Comparison of ENCODE assay signal across 21 cellular contexts in genomic region chr1:172537366-172537765, GRCh38. TPM values are rescaled to one million over a fixed set of nuclear protein-coding genes. Genes with fewer than 3 reads are reported as not detected.
DNase-seq lines count a peak whose midpoint lies in the region; ATAC-seq and TF ChIP-seq lines count a peak whose summit lies in the region.
"Had no signal": no experiment of that assay in that cellular context is flagged by ENCODE, and none has a peak within 500 bp of the region (broad histone marks: within the 10 kb centered on the region; RNA-seq: fewer than 3 reads in every experiment).

No MANE protein-coding gene starts in this region.

- DNase-seq in WTC11 (ENCODE audit: low spot score) (no peak), epithelial cell of esophagus (ENCODE audit: low read depth) (peak; percentile 34), smooth muscle cell (lab: John Stamatoyannopoulos, UW; ENCODE audit: unreplicated experiment) (no peak), NCI-H1417 treated with DMSO at 0.1 percent for 48 hours (lab: John Stamatoyannopoulos, UW) (no peak)
- DNase-seq in activated CD4-positive, alpha-beta T cell treated with anti-CD3 and anti-CD28 coated beads, Interleukin-2, amount 10 ng/mL, durations not matched to agents 24 days and 14 days, result no peak
- DNase-seq: activated CD4-positive, alpha-beta memory T cell treated with anti-CD3 and anti-CD28 coated beads, Interleukin-2, amount 10 ng/mL, durations not matched to agents 7 days and 5 days; activated naive CD4-positive, alpha-beta T cell treated with Interleukin-2 at 50 U/mL for 16 hours; activated T-cell treated with anti-CD3 and anti-CD28 coated beads for 4 hours; amygdala; GDM1; Kasumi-1; kidney; lower lobe of right lung; NCI-H1417; NCI-H2107; NCI-H510A; occipital lobe; stimulated activated CD4-positive, alpha-beta T cell treated with anti-CD3 and anti-CD28 coated beads, Interleukin-4, amount 100 ng/mL, for 4 hours; T-helper 2 cell had no signal

- H3K4me1 Mint-ChIP-seq in WTC11, result peaks cover 69% of the 10 kb centered on the region
- peaks cover 40% of the 10 kb centered on the region for H3K4me1 Mint-ChIP-seq in activated CD4-positive, alpha-beta T cell treated with anti-CD3 and anti-CD28 coated beads, Interleukin-2, amount 10 ng/mL, durations not matched to agents 24 days and 14 days

- H3K36me3 ChIP-seq in HUES48 (ENCODE audit: control insufficient read depth, insufficient read depth, low read length) (no peaks in the 10 kb centered on the region), smooth muscle cell (ENCODE audit: low read depth) (no peaks in the 10 kb centered on the region)
- H3K36me3 ChIP-seq: lower lobe of right lung had no signal

- H3K27ac ChIP-seq in HUES48 (ENCODE audit: low read depth, low read length), result peak overlapping the region; percentile 91
- H3K27ac ChIP-seq in smooth muscle cell (ENCODE audit: low read depth), result peak overlapping the region; percentile 76
- H3K27ac ChIP-seq: lower lobe of right lung had no signal

- H3K9me3 Mint-ChIP-seq in WTC11, result no peaks in the 10 kb centered on the region
- no peaks in the 10 kb centered on the region for H3K9me3 Mint-ChIP-seq in activated CD4-positive, alpha-beta T cell treated with anti-CD3 and anti-CD28 coated beads, Interleukin-2, amount 10 ng/mL, durations not matched to agents 24 days and 14 days
- H3K9me3 Mint-ChIP-seq: activated CD4-positive, alpha-beta memory T cell treated with anti-CD3 and anti-CD28 coated beads, Interleukin-2, amount 10 ng/mL, durations not matched to agents 7 days and 5 days had no signal

- no peaks in the 10 kb centered on the region for H3K27me3 Mint-ChIP-seq in WTC11 (ENCODE audit: low read depth)
- no peaks in the 10 kb centered on the region for H3K27me3 Mint-ChIP-seq in activated CD4-positive, alpha-beta T cell treated with anti-CD3 and anti-CD28 coated beads, Interleukin-2, amount 10 ng/mL, durations not matched to agents 24 days and 14 days
- H3K27me3 Mint-ChIP-seq: activated CD4-positive, alpha-beta memory T cell treated with anti-CD3 and anti-CD28 coated beads, Interleukin-2, amount 10 ng/mL, durations not matched to agents 7 days and 5 days had no signal

- H2AFZ ChIP-seq in smooth muscle cell (ENCODE audit: low read depth), result no peak overlapping the region

- H3F3A ChIP-seq in smooth muscle cell (ENCODE audit: low read depth), result peaks cover 4% of the 10 kb centered on the region

- CTCF ChIA-PET in WTC11 (lab: Charles Lee), result interaction anchor here (1.2 kb wide), 1 partner anchor 182 kb away, joined by 6 read pairs; no protein-coding TSS in a partner anchor

- H3K9ac ChIP-seq in HUES48 (ENCODE audit: low read depth, low read length) (no peak overlapping the region), smooth muscle cell (ENCODE audit: low read depth) (no peak overlapping the region)

- H3K9me3 ChIP-seq in HUES48 (ENCODE audit: control insufficient read depth, insufficient read depth, low read length) (no peaks in the 10 kb centered on the region), smooth muscle cell (replicated peaks; ENCODE audit: low read depth) (no peaks in the 10 kb centered on the region)
- H3K9me3 ChIP-seq: lower lobe of right lung had no signal

- peaks cover 89% of the 10 kb centered on the region for H4K20me1 ChIP-seq in smooth muscle cell (ENCODE audit: low read depth)

- H3K36me3 Mint-ChIP-seq in WTC11, result peaks cover 4% of the 10 kb centered on the region; the same call in 1 of the 2 replicates
- peaks cover 12% of the 10 kb centered on the region for H3K36me3 Mint-ChIP-seq in activated CD4-positive, alpha-beta T cell treated with anti-CD3 and anti-CD28 coated beads, Interleukin-2, amount 10 ng/mL, durations not matched to agents 24 days and 14 days (ENCODE audit: low read depth)

- no peak for ATAC-seq in WTC11
- no peak for ATAC-seq in GM18511 (IDR thresholded peaks at IDR 0.05; ENCODE audit: unreplicated experiment)
- ATAC-seq: lower lobe of right lung had no signal

- POLR2A ChIA-PET in WTC11 (lab: Charles Lee), result no interaction called here

- TF ChIP-seq CTCF in WTC11 (IDR thresholded peaks at IDR 0.05) (no peak), epithelial cell of esophagus (IDR thresholded peaks at IDR 0.05; ENCODE audit: insufficient read depth, low read depth, low read length, missing control alignments) (no peak), smooth muscle cell (IDR thresholded peaks at IDR 0.05; ENCODE audit: borderline replicate concordance, insufficient read depth, poor library complexity, severe bottlenecking) (no peak)

- H3K4me3 ChIP-seq in HUES48 (ENCODE audit: low read depth, low read length), result peak overlapping the region; percentile 45
- no peak overlapping the region for H3K4me3 ChIP-seq in epithelial cell of esophagus (ENCODE audit: low read length)
- no peak overlapping the region for H3K4me3 ChIP-seq in smooth muscle cell
- H3K4me3 ChIP-seq: lower lobe of right lung had no signal

- H3K4me1 ChIP-seq in HUES48 (ENCODE audit: control insufficient read depth, insufficient read depth, low read length) (peaks cover 64% of the 10 kb centered on the region), smooth muscle cell (ENCODE audit: low read depth) (peaks cover 40% of the 10 kb centered on the region)

- H3K27me3 ChIP-seq in HUES48 (ENCODE audit: control insufficient read depth, insufficient read depth, low read length), result no peaks in the 10 kb centered on the region
- no peaks in the 10 kb centered on the region for H3K27me3 ChIP-seq in smooth muscle cell (ENCODE audit: low read depth)

- peak overlapping the region; percentile 50 for H3K4me3 Mint-ChIP-seq in WTC11
- H3K4me3 Mint-ChIP-seq in activated CD4-positive, alpha-beta T cell treated with anti-CD3 and anti-CD28 coated beads, Interleukin-2, amount 10 ng/mL, durations not matched to agents 24 days and 14 days, result no peak overlapping the region
- H3K4me3 Mint-ChIP-seq: activated CD4-positive, alpha-beta memory T cell treated with anti-CD3 and anti-CD28 coated beads, Interleukin-2, amount 10 ng/mL, durations not matched to agents 7 days and 5 days had no signal

- peak overlapping the region; percentile 96 for H3K27ac Mint-ChIP-seq in WTC11
- H3K27ac Mint-ChIP-seq in activated CD4-positive, alpha-beta T cell treated with anti-CD3 and anti-CD28 coated beads, Interleukin-2, amount 10 ng/mL, durations not matched to agents 24 days and 14 days, result no peak overlapping the region
- H3K27ac Mint-ChIP-seq: activated CD4-positive, alpha-beta memory T cell treated with anti-CD3 and anti-CD28 coated beads, Interleukin-2, amount 10 ng/mL, durations not matched to agents 7 days and 5 days had no signal

- H3K79me2 ChIP-seq in smooth muscle cell (ENCODE audit: low read depth), result peaks cover 87% of the 10 kb centered on the region

- intact Hi-C loops in activated CD4-positive, alpha-beta T cell treated with anti-CD3 and anti-CD28 coated beads, Interleukin-2, amount 10 ng/mL, durations not matched to agents 24 days and 14 days (cut with micrococcal nuclease), result loop anchor here (10.0 kb wide), 3 partner anchors 263 to 1617 kb away; partner anchors contain the start of genes PRDX6 and RABGAP1L

- 62% methylated on average over 2 of the region's 2 CpGs for WGBS in smooth muscle cell (ENCODE audit: low lambda C conversion rate)

- H3K4me2 ChIP-seq in smooth muscle cell, result peak overlapping the region; percentile 96

TF ChIP-seq in WTC11, 78 proteins besides CTCF, POLR2A, EP300 and RAD21:
- TF ChIP-seq KAT7 (CRISPR knock-in tag; IDR thresholded peaks at IDR 0.05; ENCODE audit: borderline replicate concordance), result no peak

RNA-seq across cellular contexts. Expression of gene SUCO, which starts 4.4 kb away (rescaled TPM):
- total RNA-seq in WTC11 (2021) (32.9 to 37.4 TPM (median 33.7 TPM) in 3 replicates), smooth muscle cell (86.0 and 96.7 TPM in 2 replicates)
- 16.9 and 28.7 TPM in 2 replicates for polyA plus RNA-seq in smooth muscle cell
- total RNA-seq in activated CD4-positive, alpha-beta T cell treated with anti-CD3 and anti-CD28 coated beads, Interleukin-2, amount 10 ng/mL, durations not matched to agents 24 days and 14 days, result 37.2 and 38.0 TPM in 2 replicates
